ENCODE assay signal across 1 cellular context in the genomic region with DNA sequence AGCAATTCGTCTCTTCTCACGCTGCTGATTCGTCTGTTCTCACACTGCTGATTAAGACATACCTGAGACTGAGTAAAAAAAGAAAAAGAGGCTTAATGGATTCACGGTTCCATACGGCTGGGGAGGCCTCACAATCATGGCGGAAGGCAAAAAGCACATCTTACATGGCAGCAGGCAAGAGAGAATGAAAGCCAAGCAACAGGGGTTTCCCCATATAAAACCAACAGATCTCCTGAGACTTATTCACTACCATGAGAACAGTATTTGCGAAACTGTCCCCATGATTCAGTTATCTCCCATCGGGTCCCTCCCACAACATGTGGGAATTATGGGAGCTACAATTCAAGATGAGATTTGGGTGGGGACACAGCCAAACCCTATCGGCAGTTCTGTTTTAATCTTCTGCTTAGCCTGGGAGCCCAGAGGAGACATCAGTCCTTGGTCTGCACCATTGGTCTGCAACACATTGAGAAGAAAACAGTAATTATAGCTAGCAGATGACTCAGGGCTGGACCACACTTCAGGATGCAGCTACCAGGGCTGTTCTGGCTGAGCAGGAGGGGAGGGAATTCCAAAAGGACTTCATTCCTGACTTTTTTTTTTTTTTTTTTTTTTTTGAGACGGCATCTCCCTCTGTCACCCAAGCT.
TF ChIP-seq lines count a peak whose summit lies in the region.

No MANE protein-coding gene starts in this region.

TF ChIP-seq in WTC11, 78 proteins besides CTCF, POLR2A, EP300 and RAD21 (continued from another document):
- no peak for TF ChIP-seq ZBTB21 (CRISPR knock-in tag; IDR thresholded peaks at IDR 0.05; ENCODE audit: borderline replicate concordance)
- no peak for TF ChIP-seq ELF4 (CRISPR knock-in tag; IDR thresholded peaks at IDR 0.05; ENCODE audit: low read depth)
- TF ChIP-seq ETV6 (CRISPR knock-in tag; IDR thresholded peaks at IDR 0.05): no peak
- TF ChIP-seq, protein P1, sequence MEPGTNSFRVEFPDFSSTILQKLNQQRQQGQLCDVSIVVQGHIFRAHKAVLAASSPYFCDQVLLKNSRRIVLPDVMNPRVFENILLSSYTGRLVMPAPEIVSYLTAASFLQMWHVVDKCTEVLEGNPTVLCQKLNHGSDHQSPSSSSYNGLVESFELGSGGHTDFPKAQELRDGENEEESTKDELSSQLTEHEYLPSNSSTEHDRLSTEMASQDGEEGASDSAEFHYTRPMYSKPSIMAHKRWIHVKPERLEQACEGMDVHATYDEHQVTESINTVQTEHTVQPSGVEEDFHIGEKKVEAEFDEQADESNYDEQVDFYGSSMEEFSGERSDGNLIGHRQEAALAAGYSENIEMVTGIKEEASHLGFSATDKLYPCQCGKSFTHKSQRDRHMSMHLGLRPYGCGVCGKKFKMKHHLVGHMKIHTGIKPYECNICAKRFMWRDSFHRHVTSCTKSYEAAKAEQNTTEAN (CRISPR knock-in tag; IDR thresholded peaks at IDR 0.05): no peak
TF ChIP-seq in WTC11: peak in this region for 0.
